In genomic region chr3:184316792-184317191, GRCh38 we compare ENCODE assay signal across 1 cellular context.
TF ChIP-seq lines count a peak whose summit lies in the region.

No MANE protein-coding gene starts in this region.

TF ChIP-seq in IMR-90, 13 proteins besides CTCF, POLR2A, EP300 and RAD21:
- no peak for TF ChIP-seq NFE2L2 (IDR thresholded peaks at IDR 0.05; ENCODE audit: low read depth, low read length)
- no peak for TF ChIP-seq MAZ (IDR thresholded peaks at IDR 0.05; ENCODE audit: borderline replicate concordance, low read depth, low read length)
- TF ChIP-seq, protein P1, sequence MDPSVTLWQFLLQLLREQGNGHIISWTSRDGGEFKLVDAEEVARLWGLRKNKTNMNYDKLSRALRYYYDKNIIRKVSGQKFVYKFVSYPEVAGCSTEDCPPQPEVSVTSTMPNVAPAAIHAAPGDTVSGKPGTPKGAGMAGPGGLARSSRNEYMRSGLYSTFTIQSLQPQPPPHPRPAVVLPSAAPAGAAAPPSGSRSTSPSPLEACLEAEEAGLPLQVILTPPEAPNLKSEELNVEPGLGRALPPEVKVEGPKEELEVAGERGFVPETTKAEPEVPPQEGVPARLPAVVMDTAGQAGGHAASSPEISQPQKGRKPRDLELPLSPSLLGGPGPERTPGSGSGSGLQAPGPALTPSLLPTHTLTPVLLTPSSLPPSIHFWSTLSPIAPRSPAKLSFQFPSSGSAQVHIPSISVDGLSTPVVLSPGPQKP (IDR thresholded peaks at IDR 0.05; ENCODE audit: borderline replicate concordance, low read depth, low read length): no peak
- no peak for TF ChIP-seq SMC3 (IDR thresholded peaks at IDR 0.05; ENCODE audit: low read depth, low read length)
